ENCODE assay signal across 1 cellular context in the genomic region with DNA sequence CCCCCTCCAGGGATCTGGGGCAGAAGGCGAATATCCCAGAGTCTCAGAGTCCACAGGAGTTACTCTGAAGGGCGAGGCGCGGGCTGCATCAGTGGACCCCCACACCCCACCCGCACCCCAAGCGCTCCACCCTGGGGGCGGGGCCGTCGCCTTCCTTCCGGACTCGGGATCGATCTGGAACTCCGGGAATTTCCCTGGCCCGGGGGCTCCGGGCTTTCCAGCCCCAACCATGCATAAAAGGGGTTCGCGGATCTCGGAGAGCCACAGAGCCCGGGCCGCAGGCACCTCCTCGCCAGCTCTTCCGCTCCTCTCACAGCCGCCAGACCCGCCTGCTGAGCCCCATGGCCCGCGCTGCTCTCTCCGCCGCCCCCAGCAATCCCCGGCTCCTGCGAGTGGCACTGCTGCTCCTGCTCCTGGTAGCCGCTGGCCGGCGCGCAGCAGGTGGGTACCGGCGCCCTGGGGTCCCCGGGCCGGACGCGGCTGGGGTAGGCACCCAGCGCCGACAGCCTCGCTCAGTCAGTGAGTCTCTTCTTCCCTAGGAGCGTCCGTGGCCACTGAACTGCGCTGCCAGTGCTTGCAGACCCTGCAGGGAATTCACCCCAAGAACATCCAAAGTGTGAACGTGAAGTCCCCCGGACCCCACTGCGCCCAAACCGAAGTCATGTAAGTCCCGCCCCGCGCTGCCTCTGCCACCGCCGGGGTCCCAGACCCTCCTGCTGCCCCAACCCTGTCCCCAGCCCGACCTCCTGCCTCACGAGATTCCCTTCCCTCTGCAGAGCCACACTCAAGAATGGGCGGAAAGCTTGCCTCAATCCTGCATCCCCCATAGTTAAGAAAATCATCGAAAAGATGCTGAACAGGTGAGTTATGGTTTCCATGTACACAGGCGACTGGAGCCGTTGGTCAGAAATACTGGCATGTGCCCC.
TF ChIP-seq lines count a peak whose summit lies in the region.

Gene CXCL1 (plus strand): TSS at position 264 of the 926 bp plus-strand sequence. CDS start 78 bp downstream, at position 342.

TF ChIP-seq in A549, 52 proteins besides CTCF, POLR2A, EP300 and RAD21 (continued from another document):
- TF ChIP-seq, protein P1, sequence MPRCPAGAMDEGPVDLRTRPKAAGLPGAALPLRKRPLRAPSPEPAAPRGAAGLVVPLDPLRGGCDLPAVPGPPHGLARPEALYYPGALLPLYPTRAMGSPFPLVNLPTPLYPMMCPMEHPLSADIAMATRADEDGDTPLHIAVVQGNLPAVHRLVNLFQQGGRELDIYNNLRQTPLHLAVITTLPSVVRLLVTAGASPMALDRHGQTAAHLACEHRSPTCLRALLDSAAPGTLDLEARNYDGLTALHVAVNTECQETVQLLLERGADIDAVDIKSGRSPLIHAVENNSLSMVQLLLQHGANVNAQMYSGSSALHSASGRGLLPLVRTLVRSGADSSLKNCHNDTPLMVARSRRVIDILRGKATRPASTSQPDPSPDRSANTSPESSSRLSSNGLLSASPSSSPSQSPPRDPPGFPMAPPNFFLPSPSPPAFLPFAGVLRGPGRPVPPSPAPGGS (IDR thresholded peaks at IDR 0.05) = no peak
- no peak for TF ChIP-seq RNF2 (IDR thresholded peaks at IDR 0.05; ENCODE audit: borderline replicate concordance, low read depth)
